Comparison of ENCODE assay signal across 19 cellular contexts in the genomic region with DNA sequence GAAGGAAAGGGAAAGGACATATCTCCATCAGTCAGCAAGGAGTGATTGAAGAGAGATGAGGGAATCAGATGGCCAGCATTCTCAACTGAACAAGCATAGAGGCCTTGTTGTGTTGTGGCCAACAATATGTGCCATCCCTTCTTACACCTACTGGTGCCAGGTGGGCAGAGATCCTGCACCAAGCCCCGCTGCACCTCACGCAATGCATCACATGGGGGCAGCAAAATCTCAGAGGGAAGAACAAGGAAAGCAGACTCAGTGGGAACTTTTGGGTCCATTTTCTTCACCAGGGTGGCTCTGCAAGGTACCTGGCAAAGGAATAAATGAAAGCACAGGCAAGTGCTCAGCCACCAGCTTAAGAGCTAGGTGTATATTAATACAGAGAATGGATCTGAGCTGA. TPM values are rescaled to one million over a fixed set of nuclear protein-coding genes. Genes with fewer than 3 reads are reported as not detected.
DNase-seq lines count a peak whose midpoint lies in the region; FAIRE-seq and TF ChIP-seq lines count a peak whose summit lies in the region.
"Had no signal": no experiment of that assay in that cellular context is flagged by ENCODE, and none has a peak within 500 bp of the region (broad histone marks: within the 10 kb centered on the region; RNA-seq: fewer than 3 reads in every experiment).

No MANE protein-coding gene starts in this region.

- peaks cover 5% of the 10 kb centered on the region for H3K4me1 Mint-ChIP-seq in Calu3 (ENCODE audit: low read depth, unreplicated experiment)
- H3K4me1 Mint-ChIP-seq in H9 = peaks cover 8 to 14% of the 10 kb centered on the region in 2 experiments
- peaks cover 2% of the 10 kb centered on the region for H3K4me1 Mint-ChIP-seq in progenitor cell of endocrine pancreas (ENCODE audit: low read depth)

- no peaks in the 10 kb centered on the region for H3K9me1 ChIP-seq in keratinocyte (ENCODE audit: control insufficient read depth, extremely low read depth, insufficient read depth, low read length)

- no peak overlapping the region for H4K91ac ChIP-seq in H9 (ENCODE audit: insufficient read length, low read depth, low read length)

- H2AFZ ChIP-seq in H9 (ENCODE audit: low read length) = no peak overlapping the region
- H2AFZ ChIP-seq in keratinocyte (ENCODE audit: control insufficient read depth, low read length) = no peak overlapping the region

- peak; percentile 10 for DNase-seq in Calu3
- DNase-seq in H9 = peak; percentile 53
- peak; percentile 20 for DNase-seq in SK-MEL-5 (ENCODE audit: low read depth, low spot score)
- no peak for DNase-seq in keratinocyte (ENCODE audit: low read depth, low spot score)
- DNase-seq in inferior parietal cortex (ENCODE audit: extremely low spot score) = no peak
- no peak for DNase-seq in progenitor cell of endocrine pancreas (ENCODE audit: low spot score, unreplicated experiment)
- DNase-seq in spleen = no peak
- DNase-seq in ovary = no peak
- DNase-seq: activated CD4-positive, alpha-beta T cell treated with anti-CD3 and anti-CD28 coated beads, Interleukin-2, amount 50 U/mL, for 4 hours; activated effector memory CD4-positive, alpha-beta T cell treated with Interleukin-2 at 50 U/mL for 16 hours; GDM1; Kasumi-1; NCI-H2171; Peyer's patch; stimulated activated CD4-positive, alpha-beta T cell treated with anti-CD3 and anti-CD28 coated beads, Interleukin-4, amount 100 ng/mL, for 24 hours had no signal

- no peak overlapping the region for H3K18ac ChIP-seq in H9 (ENCODE audit: insufficient read length, low read depth, low read length)

- TF ChIP-seq POLR2A in spleen (IDR thresholded peaks at IDR 0.05) (no peak), ovary (IDR thresholded peaks at IDR 0.05) (no peak)

- H3K9me3 Mint-ChIP-seq in Calu3 (ENCODE audit: low read depth, unreplicated experiment) (no peaks in the 10 kb centered on the region), H9 (no peaks in the 10 kb centered on the region), progenitor cell of endocrine pancreas (ENCODE audit: low read depth) (no peaks in the 10 kb centered on the region)
- H3K9me3 Mint-ChIP-seq: stimulated activated naive CD8-positive, alpha-beta T cell treated with anti-CD3 and anti-CD28 coated beads, Interleukin-15, Interleukin-2, amounts not matched to agents 100 ng/mL and 50 ng/mL, for 24 hours; T-helper 1 cell treated with Interleukin-12 subunit alpha and Interleukin-12 subunit beta and Interleukin-4 antibody, amounts not matched to agents 30 μg/mL and 1 μg/mL, for 36 hours had no signal

- dilution Hi-C loops in keratinocyte (cut with MboI; ENCODE audit: extremely low pct_ligation_motif_present, low sequenced_read_pairs) = no loop called here

- H3K23ac ChIP-seq in H9 (ENCODE audit: insufficient read length, low read depth, low read length) = no peak overlapping the region

- H3K27ac ChIP-seq in H9 (ENCODE audit: insufficient read length, low read depth, low read length) = no peak overlapping the region
- H3K27ac ChIP-seq in keratinocyte (ENCODE audit: control insufficient read depth, insufficient read depth, low read length) = no peak overlapping the region
- no peak overlapping the region for H3K27ac ChIP-seq in spleen
- H3K27ac ChIP-seq in ovary = no peak overlapping the region
- H3K27ac ChIP-seq: BLaER1, Peyer's patch had no signal

- no peaks in the 10 kb centered on the region for H4K20me1 ChIP-seq in H9 (ENCODE audit: control insufficient read depth, insufficient read depth, insufficient read length)
- no peaks in the 10 kb centered on the region for H4K20me1 ChIP-seq in keratinocyte (ENCODE audit: control insufficient read depth, extremely low read depth, insufficient read depth, low read length)
- H4K20me1 ChIP-seq: BLaER1 had no signal

- H3K79me1 ChIP-seq in H9 (ENCODE audit: insufficient read depth, low read depth, low read length, poor library complexity, severe bottlenecking) = no peaks in the 10 kb centered on the region

- no peak overlapping the region for H3K56ac ChIP-seq in H9 (ENCODE audit: insufficient read length, low read depth, low read length)

- intact Hi-C loops in Calu3 (cut with micrococcal nuclease; ENCODE audit: unreplicated experiment) (no loop called here), spleen (cut with DNase I; ENCODE audit: low total_unique reads) (no loop called here), ovary (cut with DNase I) (no loop called here)

- H4K8ac ChIP-seq in H9 (replicated peaks; ENCODE audit: insufficient read length, low read depth, low read length) = no peak overlapping the region

- CTCF ChIA-PET in Calu3 (lab: Charles Lee) = no interaction called here

- H3K27me3 Mint-ChIP-seq in Calu3 (ENCODE audit: unreplicated experiment) (peaks cover 38% of the 10 kb centered on the region), H9 (ENCODE audit: low read depth) (no peaks in the 10 kb centered on the region), progenitor cell of endocrine pancreas (peaks cover 5% of the 10 kb centered on the region)

- H3K9ac ChIP-seq in H9 (ENCODE audit: extremely low read depth, insufficient read length, low read length) (no peak overlapping the region), keratinocyte (ENCODE audit: control insufficient read depth, extremely low read depth, insufficient read depth, low read length) (no peak overlapping the region)
- H3K9ac ChIP-seq: BLaER1 had no signal

- H2AK5ac ChIP-seq in H9 (ENCODE audit: insufficient read length, low read length) = no peak overlapping the region

- no peak overlapping the region for H3K14ac ChIP-seq in H9 (ENCODE audit: insufficient read depth, low read length)

- no TSS peak for BruUV-seq in Calu3 (replicated peaks; lab: Mats Ljungman, UMichigan)

- no peak for FAIRE-seq in keratinocyte (lab: Jason Lieb, UNC)

- no peak overlapping the region for H4K5ac ChIP-seq in H9 (ENCODE audit: insufficient read length, low read depth, low read length)

- in situ Hi-C loops in SK-MEL-5 (cut with HindIII; ENCODE audit: low pct_unique_long_range_greater_than_20kb, low sequenced_read_pairs) = no loop called here

- H3K4me3 ChIP-seq in keratinocyte (ENCODE audit: control insufficient read depth in 2 of 3, extremely low read depth in 1 of 3, insufficient read depth in 2 of 3, low read depth in 1 of 3, low read length in 3 of 3) (no peak overlapping the region), spleen (no peak overlapping the region), ovary (no peak overlapping the region)
- H3K4me3 ChIP-seq: BLaER1, Peyer's patch had no signal

- no peaks in the 10 kb centered on the region for H3K23me2 ChIP-seq in H9 (ENCODE audit: insufficient read length, low read depth, low read length, poor library complexity, severe bottlenecking)

- H3K4me1 ChIP-seq in H9 (ENCODE audit: insufficient read depth, low read length) (peaks cover 6% of the 10 kb centered on the region; the same call in 1 of the 2 replicates), keratinocyte (ENCODE audit: control insufficient read depth, extremely low read depth, insufficient read depth, low read length) (peaks cover 10% of the 10 kb centered on the region), spleen (peaks cover 0 to 3% (median 0%) of the 10 kb centered on the region in 6 donors), ovary (ENCODE audit: insufficient read depth) (peaks cover 2% of the 10 kb centered on the region)

- H2BK15ac ChIP-seq in H9 (ENCODE audit: low read depth, low read length) = no peak overlapping the region

- no CpG with 5 or more reads among the region's 2 CpGs for WGBS in H9 (ENCODE audit: extremely low coverage, insufficient read length, low lambda C conversion rate)
- WGBS in spleen, 5 donors = 75 to 91% (median 83%) methylated on average over 2 of the region's 2 CpGs
- 87 to 98% (median 90%) methylated on average over 2 of the region's 2 CpGs for WGBS in ovary, 3 donors

- no peak overlapping the region for H2BK20ac ChIP-seq in H9 (ENCODE audit: low read depth, low read length, poor library complexity, severe bottlenecking)

- no peak overlapping the region for H2BK120ac ChIP-seq in H9 (ENCODE audit: low read depth, low read length, poor library complexity, severe bottlenecking)

- no peak for TF ChIP-seq CTCF in Calu3 (IDR thresholded peaks at IDR 0.05; ENCODE audit: unreplicated experiment)
- TF ChIP-seq CTCF in H9 (conservative IDR thresholded peaks at IDR 0.05) = peak; percentile 65
- peak; percentile 33 to 75 (median 55) for TF ChIP-seq CTCF in keratinocyte (optimal IDR thresholded peaks at IDR 0.05 in 1 of 3, IDR thresholded peaks at IDR 0.05 in 1 of 3, conservative IDR thresholded peaks at IDR 0.05 in 1 of 3; ENCODE audit: extremely low read depth in 1 of 3, insufficient read depth in 2 of 3, low read length in 3 of 3)
- TF ChIP-seq CTCF in progenitor cell of endocrine pancreas (IDR thresholded peaks at IDR 0.05; ENCODE audit: unreplicated experiment) = no peak
- TF ChIP-seq CTCF in spleen (IDR thresholded peaks at IDR 0.05 in 8 of 11, conservative IDR thresholded peaks at IDR 0.05 in 3 of 11) = no peak
- TF ChIP-seq CTCF in ovary (IDR thresholded peaks at IDR 0.05) = no peak

- H3K9me3 ChIP-seq in H9 (ENCODE audit: control insufficient read depth, low read depth, low read length) (no peaks in the 10 kb centered on the region), keratinocyte (ENCODE audit: control insufficient read depth, low read depth, low read length) (no peaks in the 10 kb centered on the region), spleen (no peaks in the 10 kb centered on the region), ovary (no peaks in the 10 kb centered on the region)
- H3K9me3 ChIP-seq: BLaER1, Peyer's patch had no signal

- no peak overlapping the region for H3K4me3 Mint-ChIP-seq in Calu3 (ENCODE audit: low read depth, unreplicated experiment)
- no peak overlapping the region for H3K4me3 Mint-ChIP-seq in H9
- H3K4me3 Mint-ChIP-seq in progenitor cell of endocrine pancreas (ENCODE audit: low read depth) = no peak overlapping the region
- H3K4me3 Mint-ChIP-seq: stimulated activated naive CD8-positive, alpha-beta T cell treated with anti-CD3 and anti-CD28 coated beads, Interleukin-15, Interleukin-2, amounts not matched to agents 100 ng/mL and 50 ng/mL, for 24 hours; T-helper 1 cell treated with Interleukin-12 subunit alpha and Interleukin-12 subunit beta and Interleukin-4 antibody, amounts not matched to agents 30 μg/mL and 1 μg/mL, for 36 hours had no signal

- no peaks in the 10 kb centered on the region for H3K79me2 ChIP-seq in H9 (ENCODE audit: insufficient read depth, low read length)
- H3K79me2 ChIP-seq in keratinocyte (ENCODE audit: control insufficient read depth, insufficient read depth, low read length) = no peaks in the 10 kb centered on the region

- H3K36me3 Mint-ChIP-seq in Calu3 (ENCODE audit: insufficient read depth, unreplicated experiment) (no peaks in the 10 kb centered on the region), H9 (ENCODE audit: insufficient read depth in 1 of 3, low read depth in 3 of 3) (no peaks in the 10 kb centered on the region), progenitor cell of endocrine pancreas (ENCODE audit: insufficient read depth) (no peaks in the 10 kb centered on the region)

- H3K27me3 ChIP-seq in H9 (ENCODE audit: insufficient read depth, low read length) = no peaks in the 10 kb centered on the region
- H3K27me3 ChIP-seq in keratinocyte (ENCODE audit: control insufficient read depth, extremely low read depth, insufficient read depth, low read length) = no peaks in the 10 kb centered on the region
- no peaks in the 10 kb centered on the region for H3K27me3 ChIP-seq in spleen (replicated peaks in 1 of 7)
- H3K27me3 ChIP-seq in ovary = no peaks in the 10 kb centered on the region
- H3K27me3 ChIP-seq: BLaER1, Peyer's patch had no signal

- H3K4me2 ChIP-seq in H9 (ENCODE audit: insufficient read depth, insufficient read length, low read length) (no peak overlapping the region), keratinocyte (ENCODE audit: control insufficient read depth, extremely low read depth, insufficient read depth, low read depth, low read length) (no peak overlapping the region)
- H3K4me2 ChIP-seq: BLaER1 had no signal

- H3K4ac ChIP-seq in H9 (ENCODE audit: low read depth, low read length) = no peak overlapping the region

- no peak overlapping the region for H3T11ph ChIP-seq in H9 (ENCODE audit: low read length)

- H3K27ac Mint-ChIP-seq in Calu3 (ENCODE audit: unreplicated experiment) (no peak overlapping the region), H9 (no peak overlapping the region), progenitor cell of endocrine pancreas (no peak overlapping the region)
- H3K27ac Mint-ChIP-seq: stimulated activated naive CD8-positive, alpha-beta T cell treated with anti-CD3 and anti-CD28 coated beads, Interleukin-15, Interleukin-2, amounts not matched to agents 100 ng/mL and 50 ng/mL, for 24 hours; T-helper 1 cell treated with Interleukin-12 subunit alpha and Interleukin-12 subunit beta and Interleukin-4 antibody, amounts not matched to agents 30 μg/mL and 1 μg/mL, for 36 hours had no signal

- H2BK5ac ChIP-seq in H9 (ENCODE audit: insufficient read length, low read length) = no peak overlapping the region

- no peak overlapping the region for H2BK12ac ChIP-seq in H9 (ENCODE audit: insufficient read length, low read depth, low read length)

- no peak for TF ChIP-seq EP300 in ovary (IDR thresholded peaks at IDR 0.05)

- no peaks in the 10 kb centered on the region for H3K36me3 ChIP-seq in keratinocyte (ENCODE audit: control insufficient read depth in 2 of 2, extremely low read depth in 1 of 2, insufficient read depth in 2 of 2, low read length in 2 of 2)
- no peaks in the 10 kb centered on the region for H3K36me3 ChIP-seq in spleen
- H3K36me3 ChIP-seq in ovary = no peaks in the 10 kb centered on the region
- H3K36me3 ChIP-seq: BLaER1, Peyer's patch had no signal

RNA-seq across cellular contexts. Expression of a gene that starts 33.2 kb away (rescaled TPM):
- total RNA-seq in Calu3 (2022) (not detected in 2 replicates), H9 (2021) (not detected in 2 replicates), progenitor cell of endocrine pancreas (not detected in 2 replicates), spleen (not detected), ovary (10 to 100 TPM in 1 of 7 donors, 1 to 10 TPM in 1, under 1 TPM in 3, not detected in 2; 0.23 to 35.0 (median 0.47) TPM)
- 0.32 and 1.1 TPM in 2 replicates for total RNA-seq in SK-MEL-5 (2014; rRNA removed; shearing (Covaris generic))
- polyA plus RNA-seq in SK-MEL-5 (2015; cell fraction: cytosol; rRNA removed) = 0.98 and 1.9 TPM in 2 replicates
- polyA plus RNA-seq in SK-MEL-5 (2015; cell fraction: nucleus; rRNA removed) = 0.41 TPM in 1 of 2 replicates, not detected in the other
- polyA plus RNA-seq in keratinocyte (not detected in 3 replicates), spleen (under 1 TPM in 1 of 3 donors, not detected in 2; 0.06 TPM), ovary (1,000 to 10,000 TPM in 1 of 2 donors, 1 to 10 TPM in 1; 1.4 to 1,514 TPM)
- polyA plus RNA-seq in keratinocyte (2011; ENCODE audit: low read depth) = not detected
- polyA plus RNA-seq in keratinocyte (2011; cell fraction: cytosol; rRNA removed) = not detected in 2 replicates
- polyA plus RNA-seq in keratinocyte (2011; cell fraction: nucleus; rRNA removed) = not detected in 2 replicates
- polyA plus RNA-seq in keratinocyte (2012; ENCODE audit: low replicate concordance) = not detected in 2 replicates
- not detected in 3 replicates for polyA minus RNA-seq in keratinocyte
- not detected for polyA minus RNA-seq in keratinocyte (2011; cell fraction: cytosol; rRNA and poly(A)+ RNA removed)
- not detected in 2 replicates for polyA minus RNA-seq in keratinocyte (2011; cell fraction: nucleus; rRNA and poly(A)+ RNA removed)

RNA-seq across cellular contexts. Expression of a gene that starts 58.9 kb away (rescaled TPM):
- total RNA-seq in Calu3 (2022) = not detected in 2 replicates
- total RNA-seq in H9 (2021) = not detected in 2 replicates
- total RNA-seq in SK-MEL-5 (2014; rRNA removed; shearing (Covaris generic)) = not detected in 2 replicates
- not detected in 2 replicates for polyA plus RNA-seq in SK-MEL-5 (2015; cell fraction: cytosol; rRNA removed)
- not detected in 2 replicates for polyA plus RNA-seq in SK-MEL-5 (2015; cell fraction: nucleus; rRNA removed)
- 0.34 to 0.50 TPM (median 0.48 TPM) in 3 replicates for polyA plus RNA-seq in keratinocyte
- polyA plus RNA-seq in keratinocyte (2011; ENCODE audit: low read depth) = not detected
- polyA plus RNA-seq in keratinocyte (2011; cell fraction: cytosol; rRNA removed) = 0.56 and 0.66 TPM in 2 replicates
- polyA plus RNA-seq in keratinocyte (2011; cell fraction: nucleus; rRNA removed) = 0.34 and 0.73 TPM in 2 replicates
- polyA plus RNA-seq in keratinocyte (2012; ENCODE audit: low replicate concordance) = 0.18 and 0.21 TPM in 2 replicates
- polyA minus RNA-seq in keratinocyte = 0.16 to 0.49 TPM (median 0.22 TPM) in 3 replicates
- polyA minus RNA-seq in keratinocyte (2011; cell fraction: cytosol; rRNA and poly(A)+ RNA removed) = not detected
- not detected in 2 replicates for polyA minus RNA-seq in keratinocyte (2011; cell fraction: nucleus; rRNA and poly(A)+ RNA removed)
- total RNA-seq in progenitor cell of endocrine pancreas = not detected in 2 replicates
- total RNA-seq in spleen = not detected
- polyA plus RNA-seq in spleen = not detected
- not detected for total RNA-seq in ovary
- 10 to 100 TPM in 1 of 2 donors, under 1 TPM in 1; 0.06 to 69.2 TPM for polyA plus RNA-seq in ovary
- total RNA-seq: mucosa of gallbladder had no signal

Comparison
In these comparisons a context has a peak if more than half of its experiments do, and no peak if none do; other contexts are left out.
1. DNase-seq: peak in Calu3 (single experiment), H9 (single experiment) and SK-MEL-5 (single experiment); none in keratinocyte (single experiment), inferior parietal cortex (single experiment), progenitor cell of endocrine pancreas (single experiment), spleen (single experiment) and ovary (0 of 5).
2. CTCF ChIP-seq: peak in H9 (single experiment) and keratinocyte (3 of 3); none in Calu3 (single experiment), progenitor cell of endocrine pancreas (single experiment), spleen (0 of 11) and ovary (0 of 3).